ENCODE assay signal across 27 cellular contexts in genomic region chrX:154594491-154594890, GRCh38. TPM values are rescaled to one million over a fixed set of nuclear protein-coding genes. Genes with fewer than 3 reads are reported as not detected.
DNase-seq lines count a peak whose midpoint lies in the region; ATAC-seq and TF ChIP-seq lines count a peak whose summit lies in the region.
"Had no signal": no experiment of that assay in that cellular context is flagged by ENCODE, and none has a peak within 500 bp of the region (broad histone marks: within the 10 kb centered on the region; RNA-seq: fewer than 3 reads in every experiment).

No MANE protein-coding gene starts in this region.

- no peaks in the 10 kb centered on the region for H3K36me3 ChIP-seq in Panc1 (ENCODE audit: control insufficient read depth, insufficient read depth, low read length)
- H3K36me3 ChIP-seq: BE2C; BLaER1 treated with 17β-estradiol and CSF1 and Interleukin-3, amounts not matched to agents 10 nM and 100 nM had no signal

- CTCF ChIA-PET in Panc1 (lab: Charles Lee), result no interaction called here

- peaks cover 6% of the 10 kb centered on the region for H3K4me1 ChIP-seq in Panc1 (ENCODE audit: control insufficient read depth, insufficient read depth, low read length)
- H3K4me1 ChIP-seq: A549, BE2C had no signal

- H3K27me3 ChIP-seq in Panc1 (ENCODE audit: control insufficient read depth, insufficient read depth, low read length), result no peaks in the 10 kb centered on the region
- H3K27me3 ChIP-seq: BE2C had no signal

- no peaks in the 10 kb centered on the region for H3K27me3 Mint-ChIP-seq in chondrocyte (ENCODE audit: low read depth)
- H3K27me3 Mint-ChIP-seq: CD4-positive, alpha-beta T cell had no signal

- no peaks in the 10 kb centered on the region for H3K9me3 ChIP-seq in Panc1 (ENCODE audit: control insufficient read depth, insufficient read depth, low read depth, low read length)
- H3K9me3 ChIP-seq: BE2C had no signal

- H3K27ac Mint-ChIP-seq in chondrocyte (ENCODE audit: unreplicated experiment), result no peak overlapping the region
- H3K27ac Mint-ChIP-seq: CD14-positive monocyte; CD4-positive, alpha-beta T cell; GM23338; H9; HFFc6 had no signal

- no peak for ATAC-seq in left ventricle myocardium superior
- ATAC-seq in Panc1, result no peak
- ATAC-seq: A549, GM12878, GM23338, HCT116 had no signal

- POLR2A ChIA-PET in Panc1 (lab: Charles Lee), result no interaction called here

- TF ChIP-seq CTCF in Panc1 (IDR thresholded peaks at IDR 0.05) (no peak), chondrocyte (IDR thresholded peaks at IDR 0.05) (no peak)

- H3K4me3 ChIP-seq in Panc1 (ENCODE audit: low read depth in 2 of 2, low read length in 2 of 2), result no peak overlapping the region
- H3K4me3 ChIP-seq: A549; BLaER1 treated with 17β-estradiol and CSF1 and Interleukin-3, amounts not matched to agents 10 nM and 100 nM; GM12878; GM23338 had no signal

- H3K9me3 Mint-ChIP-seq in chondrocyte (ENCODE audit: low read depth), result peaks cover 29% of the 10 kb centered on the region
- H3K9me3 Mint-ChIP-seq: CD4-positive, alpha-beta T cell; HFFc6 had no signal

- H3K36me3 Mint-ChIP-seq in chondrocyte (ENCODE audit: low read depth), result no peaks in the 10 kb centered on the region
- H3K36me3 Mint-ChIP-seq: CD14-positive monocyte; CD8-positive, alpha-beta memory T cell had no signal

- peak overlapping the region; percentile 69 for H3K27ac ChIP-seq in Panc1 (ENCODE audit: low read length)
- H3K27ac ChIP-seq: A549; BLaER1 treated with 17β-estradiol and CSF1 and Interleukin-3, amounts not matched to agents 10 nM and 100 nM had no signal

- BruUV-seq in Panc1 (replicated peaks; lab: Mats Ljungman, UMichigan), result no TSS peak

- DNase-seq in cardiac septum (ENCODE audit: low spot score) (peak; percentile 26), left ventricle myocardium superior (no peak), Panc1 (ENCODE audit: low read depth, low spot score) (no peak), chondrocyte (ENCODE audit: low spot score) (peak; percentile 50), posterior vena cava (ENCODE audit: low spot score) (peak; percentile 50), NCI-H1105 (lab: John Stamatoyannopoulos, UW) (no peak), germinal center (ENCODE audit: low spot score) (no peak), ecto neural progenitor cell (ENCODE audit: low spot score) (no peak)
- DNase-seq: 8988T; ACHN; AML-193; BE2C; CD4-positive, alpha-beta T cell; CD8-positive, alpha-beta memory T cell; DMS 273 treated with DMSO at 0.1 percent for 48 hours; DMS79; EL; GDM1; H9; HFFc6 had no signal

- peaks cover 21% of the 10 kb centered on the region for H3K4me1 Mint-ChIP-seq in chondrocyte (ENCODE audit: low read depth)

- in situ Hi-C loops in Panc1 (cut with HindIII; ENCODE audit: low pct_unique_long_range_greater_than_20kb, low sequenced_read_pairs), result no loop called here

- no peak overlapping the region for H3K4me3 Mint-ChIP-seq in chondrocyte (ENCODE audit: unreplicated experiment)
- H3K4me3 Mint-ChIP-seq: CD14-positive monocyte; CD4-positive, alpha-beta T cell; CD8-positive, alpha-beta memory T cell; GM23338; H9; HFFc6 had no signal

- intact Hi-C loops in cardiac septum (cut with DNase I) (no loop called here), left ventricle myocardium superior (cut with micrococcal nuclease) (no loop called here), Panc1 (cut with micrococcal nuclease; ENCODE audit: unreplicated experiment) (no loop called here), posterior vena cava (cut with DNase I) (no loop called here)

RNA-seq across cellular contexts. Expression of gene CTAG1A, which starts 9.6 kb away (rescaled TPM):
- total RNA-seq in cardiac septum, result not detected
- total RNA-seq in left ventricle myocardium superior, result not detected
- total RNA-seq in Panc1 (2021; ENCODE audit: unreplicated experiment), result not detected
- not detected for polyA plus RNA-seq in Panc1 (2012; ENCODE audit: insufficient read length)
- total RNA-seq in chondrocyte, result not detected in 3 replicates
- total RNA-seq in posterior vena cava, result not detected
- total RNA-seq: CD4-positive, alpha-beta T cell; CD8-positive, alpha-beta memory T cell; GM12878; GM23338; H4; H9; HFFc6 had no signal
- polyA plus RNA-seq: A549; CD14-positive monocyte; CD8-positive, alpha-beta memory T cell; GM12878; GM23338 had no signal

RNA-seq across cellular contexts. Expression of gene CTAG1B, which starts 24.6 kb away (rescaled TPM):
- not detected for total RNA-seq in cardiac septum
- not detected for total RNA-seq in left ventricle myocardium superior
- not detected for total RNA-seq in Panc1 (2021; ENCODE audit: unreplicated experiment)
- not detected for polyA plus RNA-seq in Panc1 (2012; ENCODE audit: insufficient read length)
- total RNA-seq in chondrocyte, result not detected in 3 replicates
- not detected for total RNA-seq in posterior vena cava
- total RNA-seq: CD4-positive, alpha-beta T cell; CD8-positive, alpha-beta memory T cell; GM12878; GM23338; H4; H9; HFFc6 had no signal
- polyA plus RNA-seq: A549; CD14-positive monocyte; CD8-positive, alpha-beta memory T cell; GM12878; GM23338 had no signal

RNA-seq across cellular contexts. Expression of gene IKBKG, which starts 47.1 kb away (rescaled TPM):
- total RNA-seq in cardiac septum (18.9 TPM), left ventricle myocardium superior (15.5 TPM), Panc1 (2021; ENCODE audit: unreplicated experiment) (76.3 TPM), chondrocyte (21.6 to 28.3 TPM (median 22.4 TPM) in 3 replicates), posterior vena cava (10 to 100 TPM; 24.2 to 25.6 TPM)
- polyA plus RNA-seq in Panc1 (2012; ENCODE audit: insufficient read length), result 104 TPM

RNA-seq across cellular contexts. Expression of gene G6PD, which starts 47.8 kb away (rescaled TPM):
- total RNA-seq in cardiac septum (14.6 TPM), left ventricle myocardium superior (10.4 TPM), Panc1 (2021; ENCODE audit: unreplicated experiment) (615 TPM), chondrocyte (63.9 to 165 TPM (median 67.6 TPM) in 3 replicates), posterior vena cava (10 to 100 TPM; 51.9 to 55.4 TPM)
- 973 TPM for polyA plus RNA-seq in Panc1 (2012; ENCODE audit: insufficient read length)

RNA-seq across cellular contexts. Expression of gene CTAG2, which starts 58.9 kb away (rescaled TPM):
- total RNA-seq in cardiac septum (not detected), left ventricle myocardium superior (not detected), Panc1 (2021; ENCODE audit: unreplicated experiment) (not detected), chondrocyte (not detected in 3 replicates), posterior vena cava (1 to 10 TPM in 1 of 2 donors, not detected in 1; 1.2 TPM)
- not detected for polyA plus RNA-seq in Panc1 (2012; ENCODE audit: insufficient read length)
- total RNA-seq: CD4-positive, alpha-beta T cell; GM12878; H4; H9; HFFc6 had no signal
- polyA plus RNA-seq: A549; CD14-positive monocyte; CD8-positive, alpha-beta memory T cell; GM23338 had no signal

Comparison
In these comparisons a context has a peak if more than half of its experiments do, and no peak if none do; other contexts are left out.
1. DNase-seq: peak in cardiac septum (single experiment), chondrocyte (single experiment) and posterior vena cava (single experiment); none in left ventricle myocardium superior (single experiment), Panc1 (single experiment), NCI-H1105 (single experiment), germinal center (single experiment) and ecto neural progenitor cell (single experiment).